In the genomic region with DNA sequence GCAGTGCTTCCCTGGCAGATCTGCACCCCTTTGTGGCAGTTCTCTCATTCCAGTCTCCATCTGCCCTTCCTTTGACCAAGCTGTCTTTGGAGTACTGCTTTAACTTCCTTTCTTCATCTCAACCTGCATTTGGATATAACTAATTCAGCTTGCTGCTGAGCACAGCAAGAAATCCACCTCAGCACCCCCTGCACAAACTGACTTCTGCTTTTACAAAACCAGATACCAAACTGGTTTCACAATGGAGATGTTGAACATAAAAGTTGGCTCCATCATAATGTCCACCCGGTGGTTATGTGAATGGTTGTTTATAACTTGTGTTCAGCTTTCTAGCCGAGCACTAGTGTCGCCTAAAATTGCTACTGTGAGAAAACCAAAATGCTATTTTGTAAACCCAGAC, we compare ENCODE assay signal across 23 cellular contexts.
"Had no signal": no experiment of that assay in that cellular context is flagged by ENCODE, and none has a peak within 500 bp of the region (broad histone marks: within the 10 kb centered on the region; RNA-seq: fewer than 3 reads in every experiment).

No MANE protein-coding gene starts in this region.

- ATAC-seq: activated CD8-positive, alpha-beta T cell treated with anti-CD3 and anti-CD28 coated beads, Interleukin-2, amount 10 ng/mL, durations not matched to agents 7 days and 5 days; gastrocnemius medialis; left lobe of liver; lower lobe of right lung; right lobe of liver; stimulated activated memory B cell treated with anti-CD40 and anti-IgM and Interleukin-4, amounts not matched to agents 10 μg/mL and 1 μg/mL and 100 μg/mL, for 72 hours had no signal

- H3K27ac ChIP-seq: adrenal gland, gastrocnemius medialis, lower lobe of right lung, right lobe of liver, skin epidermis, stomach, suprapubic skin, tibial nerve had no signal

- DNase-seq: activated CD4-positive, alpha-beta T cell treated with anti-CD3 and anti-CD28 coated beads for 1 hour; activated CD4-positive, alpha-beta T cell treated with anti-CD3 and anti-CD28 coated beads, Interleukin-2, amount 50 U/mL, for 1 hour; activated CD8-positive, alpha-beta T cell treated with anti-CD3 and anti-CD28 coated beads, Interleukin-2, amount 10 ng/mL, durations not matched to agents 7 days and 5 days; activated T-cell treated with anti-CD3 and anti-CD28 coated beads, Interleukin-2, amount 50 U/mL, for 1 hour; adrenal gland; central memory CD4-positive, alpha-beta T cell; dermis blood vessel endothelial cell; effector CD8-positive, alpha-beta T cell; gastrocnemius medialis; head of caudate nucleus; lower lobe of right lung; naive B cell; occipital lobe; posterior cingulate gyrus; right lobe of liver; stimulated activated CD4-positive, alpha-beta T cell treated with anti-CD3 and anti-CD28 coated beads, Interleukin-15, amount 100 ng/mL, for 24 hours; stomach had no signal

- H3K4me1 ChIP-seq: adrenal gland, gastrocnemius medialis, lower lobe of right lung, right lobe of liver, stomach, suprapubic skin, tibial nerve had no signal

- H3K36me3 ChIP-seq: adrenal gland, gastrocnemius medialis, lower lobe of right lung, right lobe of liver, stomach, suprapubic skin, tibial nerve had no signal

- H3K9me3 Mint-ChIP-seq: stimulated activated memory B cell treated with anti-CD40 and anti-IgM and Interleukin-4, amounts not matched to agents 10 μg/mL and 1 μg/mL and 100 μg/mL, for 72 hours had no signal

- H3K27me3 ChIP-seq: adrenal gland, gastrocnemius medialis, right lobe of liver, stomach, suprapubic skin, tibial nerve had no signal

- H3K9me3 ChIP-seq: adrenal gland, gastrocnemius medialis, lower lobe of right lung, right lobe of liver, stomach, suprapubic skin, tibial nerve had no signal

- H3K4me3 ChIP-seq: adrenal gland, gastrocnemius medialis, lower lobe of right lung, right lobe of liver, skin epidermis, stomach, suprapubic skin, tibial nerve had no signal

- H3K36me3 Mint-ChIP-seq: activated naive CD8-positive, alpha-beta T cell; naive B cell; stimulated activated memory B cell treated with anti-CD40 and anti-IgM and Interleukin-4, amounts not matched to agents 10 μg/mL and 1 μg/mL and 100 μg/mL, for 72 hours had no signal

- H3K27ac Mint-ChIP-seq: activated CD8-positive, alpha-beta T cell treated with anti-CD3 and anti-CD28 coated beads, Interleukin-2, amount 10 ng/mL, durations not matched to agents 7 days and 5 days; activated naive CD8-positive, alpha-beta T cell; naive B cell; stimulated activated memory B cell treated with anti-CD40 and anti-IgM and Interleukin-4, amounts not matched to agents 10 μg/mL and 1 μg/mL and 100 μg/mL, for 72 hours had no signal
